16 cellular contexts compared by ENCODE assay signal in genomic region chr18:58892536-58892935, GRCh38. TPM values are rescaled to one million over a fixed set of nuclear protein-coding genes. Genes with fewer than 3 reads are reported as not detected.
DNase-seq lines count a peak whose midpoint lies in the region; ATAC-seq and TF ChIP-seq lines count a peak whose summit lies in the region.
"Had no signal": no experiment of that assay in that cellular context is flagged by ENCODE, and none has a peak within 500 bp of the region (broad histone marks: within the 10 kb centered on the region; RNA-seq: fewer than 3 reads in every experiment).

No MANE protein-coding gene starts in this region.

- no peak for DNase-seq in Panc1 (ENCODE audit: low read depth, low spot score)
- DNase-seq in epithelial cell of esophagus (ENCODE audit: low read depth), result peak; percentile 7
- no peak for DNase-seq in osteoblast (ENCODE audit: insufficient read length, low spot score, missing footprints)
- DNase-seq in kidney glomerular epithelial cell (lab: John Stamatoyannopoulos, UW), result no peak
- no peak for DNase-seq in hepatic stellate cell (ENCODE audit: low spot score)
- no peak for DNase-seq in NCI-H2081 treated with DMSO at 0.1 percent for 48 hours (lab: John Stamatoyannopoulos, UW)
- DNase-seq: activated naive CD8-positive, alpha-beta T cell treated with anti-CD3 and anti-CD28 coated beads for 36 hours; CD8-positive, alpha-beta memory T cell; DND-41; effector CD4-positive, alpha-beta T cell; NCI-H1436; NCI-H226; WERI-Rb-1 had no signal

- intact Hi-C loops in Panc1 (cut with micrococcal nuclease; ENCODE audit: unreplicated experiment), result no loop called here

- H3K27ac ChIP-seq in ACC112 (ENCODE audit: low read depth, low read length) (no peak overlapping the region), Panc1 (ENCODE audit: low read length) (peak overlapping the region; percentile 80; the same call in 1 of the 2 replicates), osteoblast (ENCODE audit: low read depth, low read length) (peak overlapping the region; percentile 60)
- H3K27ac ChIP-seq: cardiac muscle cell, WERI-Rb-1 had no signal

- ATAC-seq in Panc1, result no peak
- no peak for ATAC-seq in GM19035 (IDR thresholded peaks at IDR 0.05; ENCODE audit: unreplicated experiment)

- POLR2A ChIA-PET in Panc1 (lab: Charles Lee), result no interaction called here

- TF ChIP-seq CTCF in Panc1 (IDR thresholded peaks at IDR 0.05) (no peak), epithelial cell of esophagus (IDR thresholded peaks at IDR 0.05; ENCODE audit: insufficient read depth, low read depth, low read length, missing control alignments) (no peak), osteoblast (IDR thresholded peaks at IDR 0.05; ENCODE audit: extremely low read depth, low read depth, low read length) (no peak)

- in situ Hi-C loops in Panc1 (cut with HindIII; ENCODE audit: low pct_unique_long_range_greater_than_20kb, low sequenced_read_pairs), result no loop called here

- peaks cover 46% of the 10 kb centered on the region for H3K79me2 ChIP-seq in ACC112 (ENCODE audit: control insufficient read depth, insufficient read depth, low read length, unreplicated experiment)
- peaks cover 71% of the 10 kb centered on the region for H3K79me2 ChIP-seq in osteoblast (ENCODE audit: insufficient read depth, low read length)

- H3K4me2 ChIP-seq in osteoblast (ENCODE audit: insufficient read depth, low read length), result peak overlapping the region; percentile 88

- peak overlapping the region; percentile 72; the same call in 1 of the 2 replicates for H3K4me3 ChIP-seq in ACC112 (ENCODE audit: low read depth, low read length)
- H3K4me3 ChIP-seq in Panc1 (ENCODE audit: low read depth in 2 of 2, low read length in 2 of 2), result no peak overlapping the region
- no peak overlapping the region for H3K4me3 ChIP-seq in epithelial cell of esophagus (ENCODE audit: low read length)
- H3K4me3 ChIP-seq in osteoblast (ENCODE audit: insufficient read depth, low read length), result no peak overlapping the region
- H3K4me3 ChIP-seq: cardiac muscle cell had no signal

- CTCF ChIA-PET in Panc1 (lab: Charles Lee), result no interaction called here

- H3K27me3 ChIP-seq in ACC112 (ENCODE audit: insufficient read depth, low read length) (no peaks in the 10 kb centered on the region), Panc1 (ENCODE audit: control insufficient read depth, insufficient read depth, low read length) (no peaks in the 10 kb centered on the region), osteoblast (ENCODE audit: insufficient read depth, low read length) (no peaks in the 10 kb centered on the region)
- H3K27me3 ChIP-seq: cardiac muscle cell had no signal

- no peaks in the 10 kb centered on the region for H3K9me3 ChIP-seq in Panc1 (ENCODE audit: control insufficient read depth, insufficient read depth, low read depth, low read length)
- no peaks in the 10 kb centered on the region for H3K9me3 ChIP-seq in osteoblast (ENCODE audit: low read depth, low read length)

- H3K4me1 ChIP-seq in ACC112 (ENCODE audit: control insufficient read depth, insufficient read depth, low read length, unreplicated experiment) (peaks cover 26% of the 10 kb centered on the region), Panc1 (ENCODE audit: control insufficient read depth, insufficient read depth, low read length) (peaks cover 9% of the 10 kb centered on the region), osteoblast (ENCODE audit: insufficient read depth, low read length) (peaks cover 21% of the 10 kb centered on the region)

- no TSS peak for BruUV-seq in Panc1 (replicated peaks; lab: Mats Ljungman, UMichigan)

- H2AFZ ChIP-seq in ACC112 (ENCODE audit: low read length, unreplicated experiment) (no peak overlapping the region), osteoblast (ENCODE audit: low read length) (no peak overlapping the region)

- H3K36me3 ChIP-seq in ACC112 (ENCODE audit: insufficient read depth, low read length) (no peaks in the 10 kb centered on the region), Panc1 (ENCODE audit: control insufficient read depth, insufficient read depth, low read length) (no peaks in the 10 kb centered on the region), osteoblast (ENCODE audit: insufficient read depth, low read length) (peaks cover 6% of the 10 kb centered on the region)
- H3K36me3 ChIP-seq: cardiac muscle cell had no signal

- no peaks in the 10 kb centered on the region for H4K20me1 ChIP-seq in osteoblast (ENCODE audit: insufficient read depth, low read length)

RNA-seq across cellular contexts. Expression of gene ZNF532, which starts 27.9 kb away (rescaled TPM):
- total RNA-seq in Panc1 (2021; ENCODE audit: unreplicated experiment) (49.8 TPM), osteoblast (49.6 and 51.6 TPM in 2 replicates)
- 33.3 TPM for polyA plus RNA-seq in Panc1 (2012; ENCODE audit: insufficient read length)
